In genomic region chr5:59562756-59563389, GRCh38 we compare ENCODE assay signal across 8 cellular contexts.
DNase-seq lines count a peak whose midpoint lies in the region; ATAC-seq and TF ChIP-seq lines count a peak whose summit lies in the region.

No MANE protein-coding gene starts in this region.

- peak; percentile 94 for DNase-seq in DMS53 treated with DMSO at 0.1 percent for 48 hours (lab: John Stamatoyannopoulos, UW; ENCODE audit: unreplicated experiment)
- DNase-seq in GM19240 (ENCODE audit: insufficient read length, low spot score), result peak; percentile 9
- DNase-seq in SK-MEL-5 (ENCODE audit: low read depth, low spot score), result peak; percentile 25
- peak; percentile 60 for DNase-seq in iPS-NIHi7 (ENCODE audit: extremely low spot score)
- no peak for DNase-seq in suprapubic skin (ENCODE audit: low spot score in 2 of 2)
- DNase-seq in SKM-1 treated with dmso at 0.1 percent for 144 hours (lab: John Stamatoyannopoulos, UW; ENCODE audit: unreplicated experiment), result no peak
- DNase-seq in NCI-H1105 (lab: John Stamatoyannopoulos, UW), result no peak

- TF ChIP-seq EP300 in suprapubic skin (IDR thresholded peaks at IDR 0.05), result no peak

- H3K4me3 ChIP-seq in suprapubic skin, result no peak overlapping the region

- TF ChIP-seq POLR2A in suprapubic skin (IDR thresholded peaks at IDR 0.05), result no peak

- H3K27me3 ChIP-seq in suprapubic skin, result no peaks in the 10 kb centered on the region

- 29% methylated on average over 3 of the region's 3 CpGs for WGBS in suprapubic skin

- in situ Hi-C loops in SK-MEL-5 (cut with HindIII; ENCODE audit: low pct_unique_long_range_greater_than_20kb, low sequenced_read_pairs), result no loop called here

- no peaks in the 10 kb centered on the region for H3K36me3 ChIP-seq in suprapubic skin

- ATAC-seq in HG03108 (IDR thresholded peaks at IDR 0.05; ENCODE audit: unreplicated experiment), result peak; percentile 92

- H3K4me1 ChIP-seq in suprapubic skin, result peaks cover 10% of the 10 kb centered on the region

- TF ChIP-seq CTCF in suprapubic skin (IDR thresholded peaks at IDR 0.05), result no peak

- no peak overlapping the region for H3K27ac ChIP-seq in suprapubic skin

- H3K9me3 ChIP-seq in suprapubic skin, result no peaks in the 10 kb centered on the region

Comparison
In these comparisons a context has a peak if more than half of its experiments do, and no peak if none do; other contexts are left out.
1. DNase-seq: peak in DMS53 treated with DMSO at 0.1 percent for 48 hours (single experiment), GM19240 (single experiment), SK-MEL-5 (single experiment) and iPS-NIHi7 (single experiment); none in suprapubic skin (0 of 2), SKM-1 treated with dmso at 0.1 percent for 144 hours (single experiment) and NCI-H1105 (single experiment).